In genomic region chr20:32667030-32667429, GRCh38 we compare ENCODE assay signal across 1 cellular context.
TF ChIP-seq lines count a peak whose summit lies in the region.

No MANE protein-coding gene starts in this region.

TF ChIP-seq in GM23338, 12 proteins besides CTCF, POLR2A, EP300 and RAD21:
- TF ChIP-seq NANOG (IDR thresholded peaks at IDR 0.05; ENCODE audit: borderline replicate concordance): no peak
TF ChIP-seq in GM23338: peak in this region for 0.
